ENCODE assay signal across 28 cellular contexts in genomic region chr10:12251581-12251980, GRCh38.
"Had no signal": no experiment of that assay in that cellular context is flagged by ENCODE, and none has a peak within 500 bp of the region (broad histone marks: within the 10 kb centered on the region; RNA-seq: fewer than 3 reads in every experiment).

No MANE protein-coding gene starts in this region.

- H3K27me3 ChIP-seq: ovary, right lobe of liver, sigmoid colon, stomach, thyroid gland, tibial nerve, upper lobe of left lung, uterus had no signal

- H3K4me3 Mint-ChIP-seq: naive thymus-derived CD8-positive, alpha-beta T cell; natural killer cell treated with Interleukin-12 subunit alpha and Interleukin-12 subunit beta and Interleukin-15 and Interleukin-18, amount 100 ng/mL, for 72 hours; nephron progenitor cell; neural crest cell; stimulated activated effector memory CD8-positive, alpha-beta T cell treated with anti-CD3 and anti-CD28 coated beads, Interleukin-12 subunit alpha, Interleukin-12 subunit beta, amount 100 ng/mL, for 72 hours; stimulated activated naive B cell treated with anti-CD40 and anti-IgM and Interleukin-4, amounts not matched to agents 10 μg/mL and 1 μg/mL and 100 μg/mL, for 72 hours; stimulated activated naive CD8-positive, alpha-beta T cell treated with anti-CD3 and anti-CD28 coated beads, Interleukin-15, Interleukin-2, amounts not matched to agents 100 ng/mL and 50 ng/mL, for 24 hours had no signal

- ATAC-seq: naive thymus-derived CD8-positive, alpha-beta T cell; natural killer cell treated with Interleukin-12 subunit alpha and Interleukin-12 subunit beta and Interleukin-15 and Interleukin-18, amount 100 ng/mL, for 72 hours; psoas muscle; right cardiac atrium; right lobe of liver; stimulated activated effector memory CD8-positive, alpha-beta T cell treated with anti-CD3 and anti-CD28 coated beads, Interleukin-12 subunit alpha, Interleukin-12 subunit beta, amount 100 ng/mL, for 72 hours; stimulated activated naive B cell treated with anti-CD40 and anti-IgM and Interleukin-4, amounts not matched to agents 10 μg/mL and 1 μg/mL and 100 μg/mL, for 72 hours had no signal

- H3K4me1 Mint-ChIP-seq: nephron progenitor cell had no signal

- H3K36me3 ChIP-seq: ovary, uterus had no signal

- H3K27me3 Mint-ChIP-seq: naive thymus-derived CD8-positive, alpha-beta T cell; natural killer cell treated with Interleukin-12 subunit alpha and Interleukin-12 subunit beta and Interleukin-15 and Interleukin-18, amount 100 ng/mL, for 72 hours; progenitor cell of endocrine pancreas; stimulated activated naive B cell treated with anti-CD40 and anti-IgM and Interleukin-4, amounts not matched to agents 10 μg/mL and 1 μg/mL and 100 μg/mL, for 72 hours; stimulated activated naive CD8-positive, alpha-beta T cell treated with anti-CD3 and anti-CD28 coated beads, Interleukin-15, Interleukin-2, amounts not matched to agents 100 ng/mL and 50 ng/mL, for 24 hours had no signal

- H3K4me3 ChIP-seq: ovary, psoas muscle, right lobe of liver, sigmoid colon, stomach, thoracic aorta, thyroid gland, tibial nerve, upper lobe of left lung, uterus had no signal

- DNase-seq: naive thymus-derived CD8-positive, alpha-beta T cell; nephron progenitor cell; occipital lobe; ovary; psoas muscle; right cardiac atrium; sigmoid colon; small intestine; stimulated activated CD4-positive, alpha-beta T cell treated with anti-CD3 and anti-CD28 coated beads, Interleukin-15, amount 100 ng/mL, for 24 hours; stimulated activated CD4-positive, alpha-beta T cell treated with anti-CD3 and anti-CD28 coated beads, Interleukin-2, amount 100 ng/mL, for 24 hours; stimulated activated CD4-positive, alpha-beta T cell treated with anti-CD3 and anti-CD28 coated beads, Interleukin-2, amount 100 ng/mL, for 48 hours; stimulated activated CD4-positive, alpha-beta T cell treated with anti-CD3 and anti-CD28 coated beads, Interleukin-4, amount 100 ng/mL, for 24 hours; stimulated activated naive B cell treated with anti-CD40 and anti-IgM and Interleukin-4, amounts not matched to agents 10 μg/mL and 1 μg/mL and 100 μg/mL, for 72 hours; stimulated activated naive CD4-positive, alpha-beta T cell treated with Interleukin-2 at 50 U/mL for 16 hours; stomach; thyroid gland; trophoblast cell; upper lobe of left lung; uterus had no signal

- H3K27ac Mint-ChIP-seq: natural killer cell treated with Interleukin-12 subunit alpha and Interleukin-12 subunit beta and Interleukin-15 and Interleukin-18, amount 100 ng/mL, for 72 hours; stimulated activated effector memory CD8-positive, alpha-beta T cell treated with anti-CD3 and anti-CD28 coated beads, Interleukin-12 subunit alpha, Interleukin-12 subunit beta, amount 100 ng/mL, for 72 hours; stimulated activated naive CD8-positive, alpha-beta T cell treated with anti-CD3 and anti-CD28 coated beads, Interleukin-15, Interleukin-2, amounts not matched to agents 100 ng/mL and 50 ng/mL, for 24 hours had no signal

- H3K27ac ChIP-seq: ovary, parathyroid adenoma, psoas muscle, right lobe of liver, sigmoid colon, stomach, thoracic aorta, thyroid gland, tibial nerve, upper lobe of left lung, uterus had no signal

- H3K9me3 ChIP-seq: ovary, psoas muscle, right lobe of liver, sigmoid colon, stomach, thoracic aorta, thyroid gland, tibial nerve, upper lobe of left lung, uterus had no signal

- H3K9me3 Mint-ChIP-seq: naive thymus-derived CD8-positive, alpha-beta T cell; natural killer cell treated with Interleukin-12 subunit alpha and Interleukin-12 subunit beta and Interleukin-15 and Interleukin-18, amount 100 ng/mL, for 72 hours; nephron progenitor cell; neural crest cell; stimulated activated effector memory CD8-positive, alpha-beta T cell treated with anti-CD3 and anti-CD28 coated beads, Interleukin-12 subunit alpha, Interleukin-12 subunit beta, amount 100 ng/mL, for 72 hours; stimulated activated naive B cell treated with anti-CD40 and anti-IgM and Interleukin-4, amounts not matched to agents 10 μg/mL and 1 μg/mL and 100 μg/mL, for 72 hours; stimulated activated naive CD8-positive, alpha-beta T cell treated with anti-CD3 and anti-CD28 coated beads, Interleukin-15, Interleukin-2, amounts not matched to agents 100 ng/mL and 50 ng/mL, for 24 hours had no signal

- H3K4me1 ChIP-seq: parathyroid adenoma, psoas muscle, right lobe of liver, stomach, thyroid gland, tibial nerve, upper lobe of left lung, uterus had no signal
